Comparison of ENCODE assay signal across 22 cellular contexts in genomic region chr1:64487061-64487460, GRCh38. TPM values are rescaled to one million over a fixed set of nuclear protein-coding genes. Genes with fewer than 3 reads are reported as not detected.
DNase-seq lines count a peak whose midpoint lies in the region; ATAC-seq and TF ChIP-seq lines count a peak whose summit lies in the region.
"Had no signal": no experiment of that assay in that cellular context is flagged by ENCODE, and none has a peak within 500 bp of the region (broad histone marks: within the 10 kb centered on the region; RNA-seq: fewer than 3 reads in every experiment).

No MANE protein-coding gene starts in this region.

- no CpG with 5 or more reads among the region's 1 CpG for WGBS in H9 (ENCODE audit: extremely low coverage, insufficient read length, low lambda C conversion rate)

- no peak overlapping the region for H3T11ph ChIP-seq in H9 (ENCODE audit: low read length)

- H3K79me1 ChIP-seq in H9 (ENCODE audit: insufficient read depth, low read depth, low read length, poor library complexity, severe bottlenecking), result no peaks in the 10 kb centered on the region

- no peak overlapping the region for H2BK12ac ChIP-seq in H9 (ENCODE audit: insufficient read length, low read depth, low read length)

- no peaks in the 10 kb centered on the region for H3K9me3 ChIP-seq in BE2C
- no peaks in the 10 kb centered on the region for H3K9me3 ChIP-seq in H9 (ENCODE audit: control insufficient read depth, low read depth, low read length)
- H3K9me3 ChIP-seq: heart right ventricle, prostate gland had no signal

- ATAC-seq in WTC11, result peak; percentile 58
- no peak for ATAC-seq in activated T-cell treated with anti-CD3 and anti-CD28 coated beads, Interleukin-2, amount 50 U/mL, for 72 hours (replicated peaks in 1 of 2)
- ATAC-seq in GM18868 (IDR thresholded peaks at IDR 0.05; ENCODE audit: unreplicated experiment), result no peak
- ATAC-seq: effector memory CD8-positive, alpha-beta T cell; heart right ventricle; natural killer cell treated with Interleukin-12 subunit alpha and Interleukin-12 subunit beta and Interleukin-15 and Interleukin-18, amount 100 ng/mL, for 72 hours; Right ventricle myocardium inferior had no signal

- H3K27ac Mint-ChIP-seq in H9 (peak overlapping the region; percentile 15 to 72 (median 44); a peak in 6 of 7 replicates), WTC11 (peak overlapping the region; percentile 44)
- no peak overlapping the region for H3K27ac Mint-ChIP-seq in activated T-cell treated with anti-CD3 and anti-CD28 coated beads, Interleukin-2, amount 50 U/mL, for 72 hours
- H3K27ac Mint-ChIP-seq: activated CD4-positive, alpha-beta memory T cell treated with anti-CD3 and anti-CD28 coated beads, Interleukin-2, amount 10 ng/mL, durations not matched to agents 7 days and 5 days; effector memory CD8-positive, alpha-beta T cell; natural killer cell treated with Interleukin-12 subunit alpha and Interleukin-12 subunit beta and Interleukin-15 and Interleukin-18, amount 100 ng/mL, for 72 hours had no signal

- 0 out of 2 replicates have a peak, but pooled peaks have one; percentile 17 for TF ChIP-seq CTCF in BE2C (IDR thresholded peaks at IDR 0.05; ENCODE audit: low read depth, low read length)
- TF ChIP-seq CTCF in H9 (conservative IDR thresholded peaks at IDR 0.05), result peak; percentile 57; the same call in 2 of the 3 replicates
- no peak for TF ChIP-seq CTCF in WTC11 (IDR thresholded peaks at IDR 0.05)
- peak; percentile 3 for TF ChIP-seq CTCF in kidney epithelial cell (IDR thresholded peaks at IDR 0.05; ENCODE audit: insufficient read depth, low read length, poor library complexity, severe bottlenecking)

- H4K20me1 ChIP-seq in H9 (ENCODE audit: control insufficient read depth, insufficient read depth, insufficient read length), result no peaks in the 10 kb centered on the region

- H3K27ac ChIP-seq in H9 (ENCODE audit: insufficient read length, low read depth, low read length), result no peak overlapping the region
- H3K27ac ChIP-seq: BLaER1, heart right ventricle, prostate gland, VCaP had no signal

- no peak overlapping the region for H3K4ac ChIP-seq in H9 (ENCODE audit: low read depth, low read length)

- H2BK120ac ChIP-seq in H9 (ENCODE audit: low read depth, low read length, poor library complexity, severe bottlenecking), result no peak overlapping the region

- H3K4me1 Mint-ChIP-seq in H9 (peaks cover 78 to 86% of the 10 kb centered on the region in 2 experiments), WTC11 (peaks cover 71% of the 10 kb centered on the region)
- peaks cover 15% of the 10 kb centered on the region for H3K4me1 Mint-ChIP-seq in activated T-cell treated with anti-CD3 and anti-CD28 coated beads, Interleukin-2, amount 50 U/mL, for 72 hours (ENCODE audit: low read depth)
- H3K4me1 Mint-ChIP-seq: activated CD4-positive, alpha-beta memory T cell treated with anti-CD3 and anti-CD28 coated beads, Interleukin-2, amount 10 ng/mL, durations not matched to agents 7 days and 5 days; central memory CD8-positive, alpha-beta T cell had no signal

- H3K9me3 Mint-ChIP-seq in H9 (no peaks in the 10 kb centered on the region), WTC11 (no peaks in the 10 kb centered on the region)
- no peaks in the 10 kb centered on the region for H3K9me3 Mint-ChIP-seq in activated T-cell treated with anti-CD3 and anti-CD28 coated beads, Interleukin-2, amount 50 U/mL, for 72 hours
- H3K9me3 Mint-ChIP-seq: activated CD4-positive, alpha-beta memory T cell treated with anti-CD3 and anti-CD28 coated beads, Interleukin-2, amount 10 ng/mL, durations not matched to agents 7 days and 5 days; central memory CD8-positive, alpha-beta T cell; effector memory CD8-positive, alpha-beta T cell; natural killer cell treated with Interleukin-12 subunit alpha and Interleukin-12 subunit beta and Interleukin-15 and Interleukin-18, amount 100 ng/mL, for 72 hours had no signal

- no peaks in the 10 kb centered on the region for H3K27me3 ChIP-seq in BE2C
- no peaks in the 10 kb centered on the region for H3K27me3 ChIP-seq in H9 (ENCODE audit: insufficient read depth, low read length)
- no peaks in the 10 kb centered on the region for H3K27me3 ChIP-seq in kidney epithelial cell (ENCODE audit: control insufficient read depth, insufficient read depth, low read length)
- H3K27me3 ChIP-seq: BLaER1, heart right ventricle had no signal

- H3K27me3 Mint-ChIP-seq in H9 (ENCODE audit: low read depth) (no peaks in the 10 kb centered on the region), WTC11 (ENCODE audit: low read depth) (no peaks in the 10 kb centered on the region)
- H3K27me3 Mint-ChIP-seq in activated T-cell treated with anti-CD3 and anti-CD28 coated beads, Interleukin-2, amount 50 U/mL, for 72 hours (ENCODE audit: low read depth), result peaks cover 5% of the 10 kb centered on the region

- no peaks in the 10 kb centered on the region for H3K23me2 ChIP-seq in H9 (ENCODE audit: insufficient read length, low read depth, low read length, poor library complexity, severe bottlenecking)

- CTCF ChIA-PET in WTC11 (lab: Charles Lee), result no interaction called here

- H4K8ac ChIP-seq in H9 (replicated peaks; ENCODE audit: insufficient read length, low read depth, low read length), result no peak overlapping the region

- peaks cover 2 to 6% (median 3%) of the 10 kb centered on the region in 3 experiments; a peak in 4 of 7 replicates for H3K36me3 Mint-ChIP-seq in H9 (ENCODE audit: insufficient read depth in 1 of 3, low read depth in 3 of 3)
- no peaks in the 10 kb centered on the region for H3K36me3 Mint-ChIP-seq in WTC11
- no peaks in the 10 kb centered on the region for H3K36me3 Mint-ChIP-seq in activated T-cell treated with anti-CD3 and anti-CD28 coated beads, Interleukin-2, amount 50 U/mL, for 72 hours (ENCODE audit: insufficient read depth in 2 of 2)
- H3K36me3 Mint-ChIP-seq: natural killer cell treated with Interleukin-12 subunit alpha and Interleukin-12 subunit beta and Interleukin-15 and Interleukin-18, amount 100 ng/mL, for 72 hours had no signal

- H3K4me2 ChIP-seq in H9 (ENCODE audit: insufficient read depth, insufficient read length, low read length), result no peak overlapping the region
- H3K4me2 ChIP-seq: BLaER1 had no signal

- POLR2A ChIA-PET in WTC11 (lab: Charles Lee), result no interaction called here

- no peaks in the 10 kb centered on the region for H3K36me3 ChIP-seq in BE2C
- H3K36me3 ChIP-seq in kidney epithelial cell (ENCODE audit: control insufficient read depth, insufficient read depth, low read length), result no peaks in the 10 kb centered on the region
- H3K36me3 ChIP-seq: heart right ventricle, prostate gland had no signal

- H2BK20ac ChIP-seq in H9 (ENCODE audit: low read depth, low read length, poor library complexity, severe bottlenecking), result no peak overlapping the region

- H4K5ac ChIP-seq in H9 (ENCODE audit: insufficient read length, low read depth, low read length), result no peak overlapping the region

- no peak overlapping the region for H3K4me3 ChIP-seq in BE2C (ENCODE audit: low read depth, low read length)
- H3K4me3 ChIP-seq in kidney epithelial cell (ENCODE audit: low read depth, low read length), result no peak overlapping the region
- H3K4me3 ChIP-seq: BLaER1, heart right ventricle, prostate gland had no signal

- H3K23ac ChIP-seq in H9 (ENCODE audit: insufficient read length, low read depth, low read length), result no peak overlapping the region

- H3K9ac ChIP-seq in H9 (ENCODE audit: extremely low read depth, insufficient read length, low read length), result no peak overlapping the region
- H3K9ac ChIP-seq: BLaER1 had no signal

- H3K56ac ChIP-seq in H9 (ENCODE audit: insufficient read length, low read depth, low read length), result no peak overlapping the region

- H3K18ac ChIP-seq in H9 (ENCODE audit: insufficient read length, low read depth, low read length), result no peak overlapping the region

- no peak overlapping the region for H4K91ac ChIP-seq in H9 (ENCODE audit: insufficient read length, low read depth, low read length)

- H2BK15ac ChIP-seq in H9 (ENCODE audit: low read depth, low read length), result no peak overlapping the region

- H3K4me3 Mint-ChIP-seq in H9 (no peak overlapping the region), WTC11 (no peak overlapping the region)
- H3K4me3 Mint-ChIP-seq in activated T-cell treated with anti-CD3 and anti-CD28 coated beads, Interleukin-2, amount 50 U/mL, for 72 hours, result no peak overlapping the region
- H3K4me3 Mint-ChIP-seq: activated CD4-positive, alpha-beta memory T cell treated with anti-CD3 and anti-CD28 coated beads, Interleukin-2, amount 10 ng/mL, durations not matched to agents 7 days and 5 days; central memory CD8-positive, alpha-beta T cell; effector memory CD8-positive, alpha-beta T cell; natural killer cell treated with Interleukin-12 subunit alpha and Interleukin-12 subunit beta and Interleukin-15 and Interleukin-18, amount 100 ng/mL, for 72 hours had no signal

- peaks cover 13% of the 10 kb centered on the region; the same call in 1 of the 2 replicates for H3K79me2 ChIP-seq in H9 (ENCODE audit: insufficient read depth, low read length)

- H2AK5ac ChIP-seq in H9 (ENCODE audit: insufficient read length, low read length), result no peak overlapping the region

- H2BK5ac ChIP-seq in H9 (ENCODE audit: insufficient read length, low read length), result no peak overlapping the region

- H3K14ac ChIP-seq in H9 (ENCODE audit: insufficient read depth, low read length), result no peak overlapping the region

- DNase-seq in BE2C, result no peak
- DNase-seq in H9, result no peak
- no peak for DNase-seq in WTC11 (ENCODE audit: low spot score)
- no peak for DNase-seq in kidney epithelial cell (ENCODE audit: low read depth)
- no peak for DNase-seq in activated T-cell treated with anti-CD3 and anti-CD28 coated beads, Interleukin-2, amount 50 U/mL, for 72 hours
- no peak for DNase-seq in DMS153 (lab: John Stamatoyannopoulos, UW)
- DNase-seq: activated CD4-positive, alpha-beta memory T cell treated with anti-CD3 and anti-CD28 coated beads, Interleukin-2, amount 10 ng/mL, durations not matched to agents 7 days and 5 days; effector memory CD8-positive, alpha-beta T cell; heart right ventricle; islet precursor cell; mesenchymal stem cell; NCI-H1436 treated with DMSO at 0.1 percent for 48 hours; NCI-H226 had no signal

- H3K4me1 ChIP-seq in BE2C, result no peaks in the 10 kb centered on the region
- H3K4me1 ChIP-seq in H9 (ENCODE audit: insufficient read depth, low read length), result peaks cover 18% of the 10 kb centered on the region
- H3K4me1 ChIP-seq: prostate gland had no signal

- no peak overlapping the region for H2AFZ ChIP-seq in H9 (ENCODE audit: low read length)

TF ChIP-seq in WTC11, 78 proteins besides CTCF, POLR2A, EP300 and RAD21 (continues in another document):
- no peak for TF ChIP-seq ZNF671 (CRISPR knock-in tag; IDR thresholded peaks at IDR 0.05)

RNA-seq across cellular contexts. Expression of gene CACHD1, which starts 17.1 kb away (rescaled TPM):
- 4.8 TPM for polyA plus RNA-seq in BE2C (2012; ENCODE audit: insufficient read depth, insufficient read length, low read depth)
- 89.5 and 94.2 TPM in 2 replicates for total RNA-seq in H9 (2021)
- total RNA-seq in WTC11 (2021), result 26.3 to 34.4 TPM (median 34.4 TPM) in 3 replicates
- 12.1 and 12.2 TPM in 2 replicates for total RNA-seq in kidney epithelial cell
- 1 to 10 TPM; 1.6 to 3.7 TPM for total RNA-seq in activated T-cell treated with anti-CD3 and anti-CD28 coated beads, Interleukin-2, amount 50 U/mL, for 72 hours
- total RNA-seq: HT-29; T-helper 1 cell treated with Interleukin-12 subunit alpha and Interleukin-12 subunit beta and Interleukin-4 antibody, amounts not matched to agents 30 ng/mL and 1 ng/mL, for 36 hours had no signal
